In the genomic region with DNA sequence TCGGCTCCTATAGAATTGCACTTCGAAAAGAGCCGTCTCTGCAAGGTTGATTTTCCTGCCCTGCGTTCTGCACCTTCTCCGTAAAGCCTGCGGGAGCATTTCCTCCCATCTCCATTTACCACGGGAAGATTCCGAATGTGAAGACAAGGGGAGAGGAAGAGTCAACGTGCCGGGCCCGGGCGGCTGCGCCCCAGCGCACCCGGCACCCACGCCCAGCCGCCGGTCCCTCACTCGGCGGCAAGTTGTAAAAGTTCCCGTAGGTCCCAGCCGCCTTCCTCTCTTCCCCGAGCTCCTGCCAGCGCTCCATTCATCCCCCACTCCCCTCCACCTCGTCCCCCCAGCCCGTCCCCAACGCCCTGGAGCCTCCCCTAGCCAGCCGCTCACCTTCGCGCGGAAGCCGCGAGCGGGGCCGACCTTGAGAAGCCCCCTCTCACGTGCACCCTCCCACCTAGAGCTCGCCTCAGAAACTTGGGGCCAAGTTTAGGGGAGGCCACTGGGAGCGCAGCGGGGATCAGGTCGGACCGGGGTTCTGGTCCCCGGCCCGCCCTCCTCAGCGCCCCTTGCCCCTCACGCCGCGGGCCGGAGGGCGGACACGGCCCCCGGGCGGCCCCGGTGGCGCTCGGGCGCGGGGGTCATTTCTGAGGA, we compare ENCODE assay signal across 2 cellular contexts.
A peak's percentile ranks its signal among the peaks of the same experiment; 100 is the strongest.
TF ChIP-seq lines count a peak whose summit lies in the region.

No MANE protein-coding gene starts in this region.

TF ChIP-seq in HEK293, 187 proteins besides CTCF, POLR2A, EP300 and RAD21 (continues in another document):
- TF ChIP-seq EGR2 (tag by site-specific recombination; IDR thresholded peaks at IDR 0.05; ENCODE audit: low read depth) (peak; percentile 22; the same call in 1 of the 2 replicates), ZNF335 (tag by site-specific recombination; conservative IDR thresholded peaks at IDR 0.05) (peak; percentile 46), ZNF610 (tag by site-specific recombination; IDR thresholded peaks at IDR 0.05; ENCODE audit: borderline replicate concordance) (no peak), PRDM1 (tag by site-specific recombination; IDR thresholded peaks at IDR 0.05) (0 out of 2 replicates have a peak, but pooled peaks have one; percentile 1), ZNF169 (tag by site-specific recombination; IDR thresholded peaks at IDR 0.05) (no peak), ZBTB20 (tag by site-specific recombination; IDR thresholded peaks at IDR 0.05) (peak; percentile 48; the same call in 1 of the 2 replicates), ZNF423 (tag by site-specific recombination; IDR thresholded peaks at IDR 0.05) (no peak), GLIS2 (tag by site-specific recombination; IDR thresholded peaks at IDR 0.05) (peak; percentile 37; the same call in 1 of the 2 replicates), ZNF623 (tag by site-specific recombination; IDR thresholded peaks at IDR 0.05) (no peak), ZNF624 (tag by site-specific recombination; IDR thresholded peaks at IDR 0.05) (no peak)
- TF ChIP-seq, protein P1, sequence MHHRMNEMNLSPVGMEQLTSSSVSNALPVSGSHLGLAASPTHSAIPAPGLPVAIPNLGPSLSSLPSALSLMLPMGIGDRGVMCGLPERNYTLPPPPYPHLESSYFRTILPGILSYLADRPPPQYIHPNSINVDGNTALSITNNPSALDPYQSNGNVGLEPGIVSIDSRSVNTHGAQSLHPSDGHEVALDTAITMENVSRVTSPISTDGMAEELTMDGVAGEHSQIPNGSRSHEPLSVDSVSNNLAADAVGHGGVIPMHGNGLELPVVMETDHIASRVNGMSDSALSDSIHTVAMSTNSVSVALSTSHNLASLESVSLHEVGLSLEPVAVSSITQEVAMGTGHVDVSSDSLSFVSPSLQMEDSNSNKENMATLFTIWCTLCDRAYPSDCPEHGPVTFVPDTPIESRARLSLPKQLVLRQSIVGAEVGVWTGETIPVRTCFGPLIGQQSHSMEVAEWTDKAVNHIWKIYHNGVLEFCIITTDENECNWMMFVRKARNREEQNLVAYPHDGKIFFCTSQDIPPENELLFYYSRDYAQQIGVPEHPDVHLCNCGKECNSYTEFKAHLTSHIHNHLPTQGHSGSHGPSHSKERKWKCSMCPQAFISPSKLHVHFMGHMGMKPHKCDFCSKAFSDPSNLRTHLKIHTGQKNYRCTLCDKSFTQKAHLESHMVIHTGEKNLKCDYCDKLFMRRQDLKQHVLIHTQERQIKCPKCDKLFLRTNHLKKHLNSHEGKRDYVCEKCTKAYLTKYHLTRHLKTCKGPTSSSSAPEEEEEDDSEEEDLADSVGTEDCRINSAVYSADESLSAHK (tag by site-specific recombination; IDR thresholded peaks at IDR 0.05): no peak
- TF ChIP-seq, protein P2, sequence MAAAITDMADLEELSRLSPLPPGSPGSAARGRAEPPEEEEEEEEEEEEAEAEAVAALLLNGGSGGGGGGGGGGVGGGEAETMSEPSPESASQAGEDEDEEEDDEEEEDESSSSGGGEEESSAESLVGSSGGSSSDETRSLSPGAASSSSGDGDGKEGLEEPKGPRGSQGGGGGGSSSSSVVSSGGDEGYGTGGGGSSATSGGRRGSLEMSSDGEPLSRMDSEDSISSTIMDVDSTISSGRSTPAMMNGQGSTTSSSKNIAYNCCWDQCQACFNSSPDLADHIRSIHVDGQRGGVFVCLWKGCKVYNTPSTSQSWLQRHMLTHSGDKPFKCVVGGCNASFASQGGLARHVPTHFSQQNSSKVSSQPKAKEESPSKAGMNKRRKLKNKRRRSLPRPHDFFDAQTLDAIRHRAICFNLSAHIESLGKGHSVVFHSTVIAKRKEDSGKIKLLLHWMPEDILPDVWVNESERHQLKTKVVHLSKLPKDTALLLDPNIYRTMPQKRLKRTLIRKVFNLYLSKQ (tag by site-specific recombination; IDR thresholded peaks at IDR 0.05; ENCODE audit: borderline replicate concordance): no peak
- TF ChIP-seq, protein P3, sequence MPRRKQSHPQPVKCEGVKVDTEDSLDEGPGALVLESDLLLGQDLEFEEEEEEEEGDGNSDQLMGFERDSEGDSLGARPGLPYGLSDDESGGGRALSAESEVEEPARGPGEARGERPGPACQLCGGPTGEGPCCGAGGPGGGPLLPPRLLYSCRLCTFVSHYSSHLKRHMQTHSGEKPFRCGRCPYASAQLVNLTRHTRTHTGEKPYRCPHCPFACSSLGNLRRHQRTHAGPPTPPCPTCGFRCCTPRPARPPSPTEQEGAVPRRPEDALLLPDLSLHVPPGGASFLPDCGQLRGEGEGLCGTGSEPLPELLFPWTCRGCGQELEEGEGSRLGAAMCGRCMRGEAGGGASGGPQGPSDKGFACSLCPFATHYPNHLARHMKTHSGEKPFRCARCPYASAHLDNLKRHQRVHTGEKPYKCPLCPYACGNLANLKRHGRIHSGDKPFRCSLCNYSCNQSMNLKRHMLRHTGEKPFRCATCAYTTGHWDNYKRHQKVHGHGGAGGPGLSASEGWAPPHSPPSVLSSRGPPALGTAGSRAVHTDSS (tag by site-specific recombination; IDR thresholded peaks at IDR 0.05): 0 out of 2 replicates have a peak, but pooled peaks have one; percentile 13
- TF ChIP-seq, protein P4, sequence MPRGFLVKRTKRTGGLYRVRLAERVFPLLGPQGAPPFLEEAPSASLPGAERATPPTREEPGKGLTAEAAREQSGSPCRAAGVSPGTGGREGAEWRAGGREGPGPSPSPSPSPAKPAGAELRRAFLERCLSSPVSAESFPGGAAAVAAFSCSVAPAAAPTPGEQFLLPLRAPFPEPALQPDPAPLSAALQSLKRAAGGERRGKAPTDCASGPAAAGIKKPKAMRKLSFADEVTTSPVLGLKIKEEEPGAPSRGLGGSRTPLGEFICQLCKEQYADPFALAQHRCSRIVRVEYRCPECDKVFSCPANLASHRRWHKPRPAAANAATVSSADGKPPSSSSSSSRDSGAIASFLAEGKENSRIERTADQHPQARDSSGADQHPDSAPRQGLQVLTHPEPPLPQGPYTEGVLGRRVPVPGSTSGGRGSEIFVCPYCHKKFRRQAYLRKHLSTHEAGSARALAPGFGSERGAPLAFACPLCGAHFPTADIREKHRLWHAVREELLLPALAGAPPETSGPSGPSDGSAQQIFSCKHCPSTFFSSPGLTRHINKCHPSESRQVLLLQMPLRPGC (tag by site-specific recombination; IDR thresholded peaks at IDR 0.05): no peak
- TF ChIP-seq, protein P5, sequence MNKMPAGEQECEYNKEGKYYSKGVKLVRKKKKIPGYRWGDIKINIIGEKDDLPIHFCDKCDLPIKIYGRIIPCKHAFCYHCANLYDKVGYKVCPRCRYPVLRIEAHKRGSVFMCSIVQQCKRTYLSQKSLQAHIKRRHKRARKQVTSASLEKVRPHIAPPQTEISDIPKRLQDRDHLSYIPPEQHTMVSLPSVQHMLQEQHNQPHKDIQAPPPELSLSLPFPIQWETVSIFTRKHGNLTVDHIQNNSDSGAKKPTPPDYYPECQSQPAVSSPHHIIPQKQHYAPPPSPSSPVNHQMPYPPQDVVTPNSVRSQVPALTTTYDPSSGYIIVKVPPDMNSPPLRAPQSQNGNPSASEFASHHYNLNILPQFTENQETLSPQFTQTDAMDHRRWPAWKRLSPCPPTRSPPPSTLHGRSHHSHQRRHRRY (tag by site-specific recombination; IDR thresholded peaks at IDR 0.05): no peak
- TF ChIP-seq, protein P6, sequence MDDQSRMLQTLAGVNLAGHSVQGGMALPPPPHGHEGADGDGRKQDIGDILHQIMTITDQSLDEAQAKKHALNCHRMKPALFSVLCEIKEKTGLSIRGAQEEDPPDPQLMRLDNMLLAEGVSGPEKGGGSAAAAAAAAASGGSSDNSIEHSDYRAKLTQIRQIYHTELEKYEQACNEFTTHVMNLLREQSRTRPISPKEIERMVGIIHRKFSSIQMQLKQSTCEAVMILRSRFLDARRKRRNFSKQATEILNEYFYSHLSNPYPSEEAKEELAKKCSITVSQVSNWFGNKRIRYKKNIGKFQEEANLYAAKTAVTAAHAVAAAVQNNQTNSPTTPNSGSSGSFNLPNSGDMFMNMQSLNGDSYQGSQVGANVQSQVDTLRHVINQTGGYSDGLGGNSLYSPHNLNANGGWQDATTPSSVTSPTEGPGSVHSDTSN (CRISPR knock-in tag; IDR thresholded peaks at IDR 0.05): 0 out of 2 replicates have a peak, but pooled peaks have one; percentile 47

TF ChIP-seq in GM12878, 131 proteins besides CTCF, POLR2A, EP300 and RAD21:
- no peak for TF ChIP-seq RELA (IDR thresholded peaks at IDR 0.05; ENCODE audit: borderline replicate concordance, partially characterized antibody)
- TF ChIP-seq, protein P7, sequence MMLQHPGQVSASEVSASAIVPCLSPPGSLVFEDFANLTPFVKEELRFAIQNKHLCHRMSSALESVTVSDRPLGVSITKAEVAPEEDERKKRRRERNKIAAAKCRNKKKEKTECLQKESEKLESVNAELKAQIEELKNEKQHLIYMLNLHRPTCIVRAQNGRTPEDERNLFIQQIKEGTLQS (IDR thresholded peaks at IDR 0.05; ENCODE audit: borderline replicate concordance, extremely low read depth, low read depth, low read length): no peak
- no peak for TF ChIP-seq TCF7 (IDR thresholded peaks at IDR 0.05; ENCODE audit: borderline replicate concordance)
- TF ChIP-seq CHD4 (IDR thresholded peaks at IDR 0.05): no peak
- TF ChIP-seq SIN3A (IDR thresholded peaks at IDR 0.05; ENCODE audit: low read depth, low read length): no peak
- no peak for TF ChIP-seq HCFC1 (IDR thresholded peaks at IDR 0.05; ENCODE audit: low read length)
- no peak for TF ChIP-seq HDGF (IDR thresholded peaks at IDR 0.05)
- no peak for TF ChIP-seq CBX3 (IDR thresholded peaks at IDR 0.05; ENCODE audit: borderline replicate concordance, low read depth)
- no peak for TF ChIP-seq NR2C1 (IDR thresholded peaks at IDR 0.05)
- TF ChIP-seq, protein P8, sequence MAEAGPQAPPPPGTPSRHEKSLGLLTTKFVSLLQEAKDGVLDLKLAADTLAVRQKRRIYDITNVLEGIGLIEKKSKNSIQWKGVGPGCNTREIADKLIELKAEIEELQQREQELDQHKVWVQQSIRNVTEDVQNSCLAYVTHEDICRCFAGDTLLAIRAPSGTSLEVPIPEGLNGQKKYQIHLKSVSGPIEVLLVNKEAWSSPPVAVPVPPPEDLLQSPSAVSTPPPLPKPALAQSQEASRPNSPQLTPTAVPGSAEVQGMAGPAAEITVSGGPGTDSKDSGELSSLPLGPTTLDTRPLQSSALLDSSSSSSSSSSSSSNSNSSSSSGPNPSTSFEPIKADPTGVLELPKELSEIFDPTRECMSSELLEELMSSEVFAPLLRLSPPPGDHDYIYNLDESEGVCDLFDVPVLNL (IDR thresholded peaks at IDR 0.05; ENCODE audit: low read depth, low read length): no peak
- TF ChIP-seq, protein P9, sequence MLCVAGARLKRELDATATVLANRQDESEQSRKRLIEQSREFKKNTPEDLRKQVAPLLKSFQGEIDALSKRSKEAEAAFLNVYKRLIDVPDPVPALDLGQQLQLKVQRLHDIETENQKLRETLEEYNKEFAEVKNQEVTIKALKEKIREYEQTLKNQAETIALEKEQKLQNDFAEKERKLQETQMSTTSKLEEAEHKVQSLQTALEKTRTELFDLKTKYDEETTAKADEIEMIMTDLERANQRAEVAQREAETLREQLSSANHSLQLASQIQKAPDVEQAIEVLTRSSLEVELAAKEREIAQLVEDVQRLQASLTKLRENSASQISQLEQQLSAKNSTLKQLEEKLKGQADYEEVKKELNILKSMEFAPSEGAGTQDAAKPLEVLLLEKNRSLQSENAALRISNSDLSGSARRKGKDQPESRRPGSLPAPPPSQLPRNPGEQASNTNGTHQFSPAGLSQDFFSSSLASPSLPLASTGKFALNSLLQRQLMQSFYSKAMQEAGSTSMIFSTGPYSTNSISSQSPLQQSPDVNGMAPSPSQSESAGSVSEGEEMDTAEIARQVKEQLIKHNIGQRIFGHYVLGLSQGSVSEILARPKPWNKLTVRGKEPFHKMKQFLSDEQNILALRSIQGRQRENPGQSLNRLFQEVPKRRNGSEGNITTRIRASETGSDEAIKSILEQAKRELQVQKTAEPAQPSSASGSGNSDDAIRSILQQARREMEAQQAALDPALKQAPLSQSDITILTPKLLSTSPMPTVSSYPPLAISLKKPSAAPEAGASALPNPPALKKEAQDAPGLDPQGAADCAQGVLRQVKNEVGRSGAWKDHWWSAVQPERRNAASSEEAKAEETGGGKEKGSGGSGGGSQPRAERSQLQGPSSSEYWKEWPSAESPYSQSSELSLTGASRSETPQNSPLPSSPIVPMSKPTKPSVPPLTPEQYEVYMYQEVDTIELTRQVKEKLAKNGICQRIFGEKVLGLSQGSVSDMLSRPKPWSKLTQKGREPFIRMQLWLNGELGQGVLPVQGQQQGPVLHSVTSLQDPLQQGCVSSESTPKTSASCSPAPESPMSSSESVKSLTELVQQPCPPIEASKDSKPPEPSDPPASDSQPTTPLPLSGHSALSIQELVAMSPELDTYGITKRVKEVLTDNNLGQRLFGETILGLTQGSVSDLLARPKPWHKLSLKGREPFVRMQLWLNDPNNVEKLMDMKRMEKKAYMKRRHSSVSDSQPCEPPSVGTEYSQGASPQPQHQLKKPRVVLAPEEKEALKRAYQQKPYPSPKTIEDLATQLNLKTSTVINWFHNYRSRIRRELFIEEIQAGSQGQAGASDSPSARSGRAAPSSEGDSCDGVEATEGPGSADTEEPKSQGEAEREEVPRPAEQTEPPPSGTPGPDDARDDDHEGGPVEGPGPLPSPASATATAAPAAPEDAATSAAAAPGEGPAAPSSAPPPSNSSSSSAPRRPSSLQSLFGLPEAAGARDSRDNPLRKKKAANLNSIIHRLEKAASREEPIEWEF (IDR thresholded peaks at IDR 0.05; ENCODE audit: insufficient replicate concordance, low read depth, low read length): no peak
- TF ChIP-seq POLR2AphosphoS2 (IDR thresholded peaks at IDR 0.05; ENCODE audit: low read depth, low read length): no peak
